Comparison of ENCODE assay signal across 15 cellular contexts in the genomic region with DNA sequence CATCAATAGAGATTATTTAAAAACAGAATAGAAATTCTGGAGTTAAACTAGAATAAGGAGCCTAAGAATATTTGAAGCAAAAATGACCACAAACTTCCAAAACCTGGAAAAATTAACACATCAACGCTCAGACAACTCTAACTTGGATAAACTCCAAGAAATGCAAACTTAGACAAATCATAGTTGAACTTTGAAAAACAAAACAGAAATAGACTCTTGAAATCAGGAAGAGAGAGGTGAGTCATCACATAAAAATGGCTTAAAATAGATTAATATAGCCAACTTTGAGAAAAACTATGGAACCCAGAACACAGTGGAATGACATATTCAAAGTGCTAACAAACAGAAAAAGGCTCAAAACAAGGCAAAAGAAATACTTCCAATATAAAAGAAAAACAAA.
DNase-seq lines count a peak whose midpoint lies in the region; ATAC-seq and TF ChIP-seq lines count a peak whose summit lies in the region.
"Had no signal": no experiment of that assay in that cellular context is flagged by ENCODE, and none has a peak within 500 bp of the region (broad histone marks: within the 10 kb centered on the region; RNA-seq: fewer than 3 reads in every experiment).

No MANE protein-coding gene starts in this region.

- POLR2A ChIA-PET in PC-3 (lab: Charles Lee; ENCODE audit: unreplicated experiment) = no interaction called here

- no peaks in the 10 kb centered on the region for H3K9me2 ChIP-seq in PC-3 (replicated peaks; ENCODE audit: low read length)

- CTCF ChIA-PET in PC-3 (lab: Charles Lee) = no interaction called here

- H3F3A ChIP-seq in PC-3 (ENCODE audit: low read length, unreplicated experiment) = no peaks in the 10 kb centered on the region

- no peak overlapping the region for H3K27ac ChIP-seq in PC-3 (ENCODE audit: low read length)
- H3K27ac ChIP-seq: tibial nerve had no signal

- no peak overlapping the region for H3K4me2 ChIP-seq in PC-3 (ENCODE audit: low read length)

- no peaks in the 10 kb centered on the region for H3K36me3 ChIP-seq in PC-3 (ENCODE audit: low read depth, low read length)
- H3K36me3 ChIP-seq: ascending aorta, tibial nerve had no signal

- peaks cover 5% of the 10 kb centered on the region; the same call in 1 of the 2 replicates for H3K9me3 ChIP-seq in PC-3 (ENCODE audit: low read length)

- no peak for ATAC-seq in PC-3
- no peak for ATAC-seq in HG03097 (IDR thresholded peaks at IDR 0.05; ENCODE audit: low FRiP score, unreplicated experiment)
- no peak for ATAC-seq in Right ventricle myocardium inferior
- ATAC-seq: activated CD4-positive, alpha-beta T cell treated with anti-CD3 and anti-CD28 coated beads for 36 hours; left cardiac atrium; stimulated activated memory B cell treated with anti-CD40 and anti-IgM and Interleukin-4, amounts not matched to agents 10 μg/mL and 1 μg/mL and 100 μg/mL, for 72 hours had no signal

- H3K4me3 ChIP-seq in PC-3 (ENCODE audit: low read length) = no peak overlapping the region
- no peak overlapping the region for H3K4me3 ChIP-seq in choroid plexus epithelial cell (ENCODE audit: low read depth, low read length)
- H3K4me3 ChIP-seq: ascending aorta, tibial nerve had no signal

- H3K79me2 ChIP-seq in PC-3 (ENCODE audit: low read length) = no peaks in the 10 kb centered on the region

- intact Hi-C loops in PC-3 (cut with micrococcal nuclease) (no loop called here), Right ventricle myocardium inferior (cut with DNase I) (no loop called here)

- no peak for TF ChIP-seq CTCF in PC-3 (conservative IDR thresholded peaks at IDR 0.05; ENCODE audit: low read depth, low read length)
- no peak for TF ChIP-seq CTCF in choroid plexus epithelial cell (conservative IDR thresholded peaks at IDR 0.05; ENCODE audit: low read depth, low read length)

- H2AFZ ChIP-seq in PC-3 (ENCODE audit: low read length) = no peak overlapping the region

- H4K20me1 ChIP-seq in PC-3 (ENCODE audit: low read length) = no peaks in the 10 kb centered on the region

- H3K9ac ChIP-seq in PC-3 (ENCODE audit: low read length) = no peak overlapping the region

- DNase-seq in A172 (ENCODE audit: low spot score) (peak; percentile 32), PC-3 (peak; percentile 40), choroid plexus epithelial cell (ENCODE audit: low read depth) (peak; percentile 71), iris pigment epithelial cell (ENCODE audit: low read depth) (peak; percentile 23), SK-N-DZ (ENCODE audit: low spot score) (no peak), Right ventricle myocardium inferior (ENCODE audit: missing footprints) (no peak)
- DNase-seq in activated CD4-positive, alpha-beta T cell treated with anti-CD3 and anti-CD28 coated beads for 48 hours = no peak
- DNase-seq: 8988T; activated CD4-positive, alpha-beta T cell treated with anti-CD3 and anti-CD28 coated beads for 36 hours; left cardiac atrium; NCI-H69 had no signal

- BruUV-seq in PC-3 (replicated peaks; lab: Mats Ljungman, UMichigan) = no TSS peak

- no peaks in the 10 kb centered on the region for H3K4me1 ChIP-seq in PC-3 (ENCODE audit: insufficient read depth, low read length)
- H3K4me1 ChIP-seq: tibial nerve had no signal

- H3K27me3 ChIP-seq in PC-3 (ENCODE audit: low read length) = no peaks in the 10 kb centered on the region
- H3K27me3 ChIP-seq: ascending aorta, tibial nerve had no signal

Comparison
In these comparisons a context has a peak if more than half of its experiments do, and no peak if none do; other contexts are left out.
1. DNase-seq: peak in A172 (single experiment), PC-3 (single experiment), choroid plexus epithelial cell (single experiment) and iris pigment epithelial cell (single experiment); none in activated CD4-positive, alpha-beta T cell treated with anti-CD3 and anti-CD28 coated beads for 48 hours (single experiment), SK-N-DZ (single experiment) and Right ventricle myocardium inferior (single experiment).